In genomic region chr16:30571444-30572322, GRCh38 we compare ENCODE assay signal across 8 cellular contexts. TPM values are rescaled to one million over a fixed set of nuclear protein-coding genes. Genes with fewer than 3 reads are reported as not detected.
DNase-seq lines count a peak whose midpoint lies in the region; ATAC-seq and TF ChIP-seq lines count a peak whose summit lies in the region.

Gene ZNF688, minus strand, starts transcription at chr16:30571714. Its CDS starts 85 bp downstream, at chr16:30571629.

- H3K27me3 Mint-ChIP-seq in activated B cell treated with CpG ODN at 0.5 μM for 24 hours = no peaks in the 10 kb centered on the region

- H3K4me3 Mint-ChIP-seq in activated B cell treated with CpG ODN at 0.5 μM for 24 hours = peak within 1 kb of the TSS; percentile 89

- CTCF ChIA-PET in AG04449 (lab: Yijun Ruan, JAX) (interaction anchor here (0.8 to 2.4 kb wide), 13 partner anchors 10 to 142 kb away, joined by 3 to 8 read pairs (median 4); partner anchors contain the start of genes DCTPP1, PRR14 and ZNF764), activated B cell treated with CpG ODN at 0.5 μM for 24 hours (lab: Charles Lee) (interaction anchor here (0.8 to 2.8 kb wide), 5 partner anchors 11 to 141 kb away, joined by 3 to 13 read pairs (median 5); partner anchors contain the start of genes DCTPP1 and ZNF764)

- intact Hi-C loops in activated B cell treated with CpG ODN at 0.5 μM for 24 hours (cut with micrococcal nuclease) = loop anchor here (1.0 kb wide), 9 partner anchors 13 to 141 kb away; partner anchors contain the start of genes DCTPP1, FBRS, PRR14 and ZNF689

- ATAC-seq in GM18907 (IDR thresholded peaks at IDR 0.05; ENCODE audit: unreplicated experiment) = peak; percentile 76
- ATAC-seq in HG03159 (IDR thresholded peaks at IDR 0.05; ENCODE audit: unreplicated experiment) = peak; percentile 75
- ATAC-seq in activated B cell treated with CpG ODN at 0.5 μM for 24 hours (ENCODE audit: low read depth) = peak; percentile 86

- no peaks in the 10 kb centered on the region for H3K36me3 Mint-ChIP-seq in activated B cell treated with CpG ODN at 0.5 μM for 24 hours (ENCODE audit: low read depth)

- TF ChIP-seq CTCF in AG04449 (IDR thresholded peaks at IDR 0.05; ENCODE audit: insufficient read depth, low read length, missing control alignments) (no peak), activated B cell treated with CpG ODN at 0.5 μM for 24 hours (IDR thresholded peaks at IDR 0.05) (no peak)

- peak within 1 kb of the TSS; percentile 68 for H3K4me3 ChIP-seq in AG04449 (ENCODE audit: low read depth, low read length)

- H3K4me1 Mint-ChIP-seq in activated B cell treated with CpG ODN at 0.5 μM for 24 hours = peaks cover 41% of the 10 kb centered on the region

- no peaks in the 10 kb centered on the region for H3K9me3 Mint-ChIP-seq in activated B cell treated with CpG ODN at 0.5 μM for 24 hours

- POLR2A ChIA-PET in AG04449 (lab: Yijun Ruan, JAX) (interaction anchor here (0.6 to 2.4 kb wide), 6 partner anchors 10 to 79 kb away, joined by 3 to 23 read pairs (median 4); partner anchors contain the start of genes PRR14, ZNF747, ZNF764 and ZNF785), activated B cell treated with CpG ODN at 0.5 μM for 24 hours (lab: Charles Lee) (interaction anchor here (0.6 to 2.9 kb wide), 34 partner anchors 12 to 506 kb away, joined by 3 to 152 read pairs (median 5); partner anchors contain the start of genes ALDOA, CD2BP2, CORO1A and DCTPP1)

- peak within 1 kb of the TSS; percentile 96 for H3K27ac Mint-ChIP-seq in activated B cell treated with CpG ODN at 0.5 μM for 24 hours

- DNase-seq in AG04449 (ENCODE audit: low read depth, low spot score) (peak; percentile 89), NCI-H345 (lab: John Stamatoyannopoulos, UW) (peak; percentile 96), activated B cell treated with CpG ODN at 0.5 μM for 24 hours (peak; percentile 78), iris pigment epithelial cell (ENCODE audit: low read depth) (peak; percentile 99)
- DNase-seq in central memory CD4-positive, alpha-beta T cell = peak; percentile 98
- peak; percentile 82 to 89 for DNase-seq in stimulated activated CD4-positive, alpha-beta T cell treated with anti-CD3 and anti-CD28 coated beads, Interleukin-12 subunit alpha, Interleukin-12 subunit beta, amount 100 ng/mL, for 24 hours (ENCODE audit: low read depth in 2 of 2)

RNA-seq across cellular contexts. Expression of gene ZNF688, which starts in this region (rescaled TPM):
- total RNA-seq in activated B cell treated with CpG ODN at 0.5 μM for 24 hours = 13.9 and 14.7 TPM in 2 replicates

Comparison
In these comparisons a context has a peak if more than half of its experiments do, and no peak if none do; other contexts are left out.
1. Peak in every context shown above with its lines: DNase-seq, ATAC-seq and H3K4me3 ChIP-seq.